In genomic region chrX:122565952-122566351, GRCh38 we compare ENCODE assay signal across 13 cellular contexts.
DNase-seq lines count a peak whose midpoint lies in the region; ATAC-seq and TF ChIP-seq lines count a peak whose summit lies in the region.
"Had no signal": no experiment of that assay in that cellular context is flagged by ENCODE, and none has a peak within 500 bp of the region (broad histone marks: within the 10 kb centered on the region; RNA-seq: fewer than 3 reads in every experiment).

No MANE protein-coding gene starts in this region.

- H2BK15ac ChIP-seq in mesendoderm (replicated peaks; ENCODE audit: low read depth): no peak overlapping the region

- H3K56ac ChIP-seq in mesendoderm (ENCODE audit: low read length): no peak overlapping the region

- no peaks in the 10 kb centered on the region for H3K27me3 ChIP-seq in BJ (ENCODE audit: control insufficient read depth, insufficient read depth, low read length)
- H3K27me3 ChIP-seq in mesendoderm (ENCODE audit: insufficient read depth, low read length, poor library complexity): no peaks in the 10 kb centered on the region
- no peaks in the 10 kb centered on the region for H3K27me3 ChIP-seq in GM23338 (ENCODE audit: insufficient read depth)

- H2BK5ac ChIP-seq in mesendoderm (ENCODE audit: low read length): no peak overlapping the region

- H3K4me3 ChIP-seq in BJ (ENCODE audit: low read depth, low read length) (no peak overlapping the region), epithelial cell of esophagus (ENCODE audit: low read length) (no peak overlapping the region), mesendoderm (ENCODE audit: low read length) (no peak overlapping the region), GM23338 (no peak overlapping the region)

- no peaks in the 10 kb centered on the region for H3K9me2 ChIP-seq in GM23338 (ENCODE audit: insufficient read depth)

- POLR2A ChIA-PET in BJ (lab: Charles Lee): no interaction called here

- H2BK120ac ChIP-seq in mesendoderm (ENCODE audit: low read depth, low read length): no peak overlapping the region

- H2AK5ac ChIP-seq in mesendoderm (ENCODE audit: low read length): no peak overlapping the region

- ATAC-seq in GM19455 (IDR thresholded peaks at IDR 0.05; ENCODE audit: unreplicated experiment) (no peak), GM23338 (no peak)
- ATAC-seq in activated T-helper 17 cell treated with anti-CD3 and anti-CD28 coated beads, Interleukin-2, amount 50 U/mL, for 72 hours (replicated peaks): no peak
- ATAC-seq: activated CD8-positive, alpha-beta T cell treated with anti-CD3 and anti-CD28 coated beads for 36 hours had no signal

- H3K9ac ChIP-seq in mesendoderm (ENCODE audit: low read length): no peak overlapping the region

- no peaks in the 10 kb centered on the region for H3K79me2 ChIP-seq in mesendoderm (ENCODE audit: control insufficient read depth, insufficient read depth, low read length)
- no peaks in the 10 kb centered on the region for H3K79me2 ChIP-seq in GM23338 (replicated peaks; ENCODE audit: insufficient read depth)

- H3K4me1 Mint-ChIP-seq in GM23338: no peaks in the 10 kb centered on the region
- H3K4me1 Mint-ChIP-seq in activated T-helper 17 cell treated with anti-CD3 and anti-CD28 coated beads, Interleukin-2, amount 50 U/mL, for 72 hours: no peaks in the 10 kb centered on the region
- H3K4me1 Mint-ChIP-seq: H9, naive B cell had no signal

- H3K9me3 Mint-ChIP-seq in GM23338: peaks cover 2% of the 10 kb centered on the region; the same call in 2 of the 3 replicates
- H3K9me3 Mint-ChIP-seq in activated T-helper 17 cell treated with anti-CD3 and anti-CD28 coated beads, Interleukin-2, amount 50 U/mL, for 72 hours: peaks cover 12% of the 10 kb centered on the region
- H3K9me3 Mint-ChIP-seq: activated CD8-positive, alpha-beta T cell treated with anti-CD3 and anti-CD28 coated beads for 36 hours had no signal

- H3K4me2 ChIP-seq in mesendoderm (ENCODE audit: low read length): no peak overlapping the region
- H3K4me2 ChIP-seq in GM23338: no peak overlapping the region

- H3K4me3 Mint-ChIP-seq in GM23338: no peak overlapping the region
- H3K4me3 Mint-ChIP-seq in activated T-helper 17 cell treated with anti-CD3 and anti-CD28 coated beads, Interleukin-2, amount 50 U/mL, for 72 hours: no peak overlapping the region
- H3K4me3 Mint-ChIP-seq: activated CD8-positive, alpha-beta T cell treated with anti-CD3 and anti-CD28 coated beads for 36 hours; H9; naive B cell had no signal

- H3K27ac ChIP-seq in mesendoderm (ENCODE audit: low read depth, low read length) (no peak overlapping the region), GM23338 (ENCODE audit: low read depth) (no peak overlapping the region)

- H3K4me1 ChIP-seq in mesendoderm (ENCODE audit: control insufficient read depth, low read depth, low read length) (no peaks in the 10 kb centered on the region), GM23338 (ENCODE audit: insufficient read depth) (no peaks in the 10 kb centered on the region)

- no peak overlapping the region for H3K18ac ChIP-seq in mesendoderm (ENCODE audit: low read length)

- no peaks in the 10 kb centered on the region for H3K36me3 ChIP-seq in BJ (ENCODE audit: control insufficient read depth, insufficient read depth, low read length)
- H3K36me3 ChIP-seq in mesendoderm (ENCODE audit: control insufficient read depth, insufficient read depth, low read length): no peaks in the 10 kb centered on the region
- H3K36me3 ChIP-seq in GM23338 (ENCODE audit: insufficient read depth): no peaks in the 10 kb centered on the region

- no peak overlapping the region for H3K4ac ChIP-seq in mesendoderm (ENCODE audit: low read depth, low read length)

- H4K8ac ChIP-seq in mesendoderm (ENCODE audit: low read depth, low read length): no peak overlapping the region

- H3K23ac ChIP-seq in mesendoderm (ENCODE audit: low read length): no peak overlapping the region

- H2AFZ ChIP-seq in GM23338: no peak overlapping the region

- H3K36me3 Mint-ChIP-seq in GM23338 (ENCODE audit: low read depth): no peaks in the 10 kb centered on the region
- H3K36me3 Mint-ChIP-seq in activated T-helper 17 cell treated with anti-CD3 and anti-CD28 coated beads, Interleukin-2, amount 50 U/mL, for 72 hours (ENCODE audit: low read depth): no peaks in the 10 kb centered on the region
- H3K36me3 Mint-ChIP-seq: naive B cell had no signal

- peaks cover 1% of the 10 kb centered on the region for H3K27me3 Mint-ChIP-seq in GM23338 (ENCODE audit: insufficient read depth, low read depth, poor library complexity)
- no peaks in the 10 kb centered on the region for H3K27me3 Mint-ChIP-seq in activated T-helper 17 cell treated with anti-CD3 and anti-CD28 coated beads, Interleukin-2, amount 50 U/mL, for 72 hours
- H3K27me3 Mint-ChIP-seq: activated CD8-positive, alpha-beta T cell treated with anti-CD3 and anti-CD28 coated beads for 36 hours; naive B cell had no signal

- DNase-seq in BJ (ENCODE audit: low read depth) (peak; percentile 97), NCI-H1694 treated with DMSO at 0.1 percent for 48 hours (lab: John Stamatoyannopoulos, UW) (peak; percentile 26), epithelial cell of esophagus (ENCODE audit: low read depth) (peak; percentile 91), mesendoderm (peak; percentile 26), GM23338 (ENCODE audit: low spot score) (no peak), NCI-H345 treated with DMSO at 0.1 percent for 48 hours (lab: John Stamatoyannopoulos, UW; ENCODE audit: unreplicated experiment) (no peak)
- DNase-seq: activated CD8-positive, alpha-beta T cell treated with anti-CD3 and anti-CD28 coated beads for 36 hours; COR-L47; H9; naive B cell; NCI-H2029 treated with DMSO at 0.1 percent for 48 hours had no signal

- no peaks in the 10 kb centered on the region for H3F3A ChIP-seq in GM23338 (replicated peaks; ENCODE audit: low read depth)

- H4K5ac ChIP-seq in mesendoderm (ENCODE audit: low read length): no peak overlapping the region

- H4K20me1 ChIP-seq in GM23338 (replicated peaks; ENCODE audit: insufficient read depth): no peaks in the 10 kb centered on the region

- H3K79me1 ChIP-seq in mesendoderm (ENCODE audit: low read length): no peaks in the 10 kb centered on the region

- TF ChIP-seq CTCF in BJ (IDR thresholded peaks at IDR 0.05; ENCODE audit: insufficient read depth, low read depth, low read length): no peak
- no peak for TF ChIP-seq CTCF in epithelial cell of esophagus (IDR thresholded peaks at IDR 0.05; ENCODE audit: insufficient read depth, low read depth, low read length, missing control alignments)
- no peak for TF ChIP-seq CTCF in GM23338 (conservative IDR thresholded peaks at IDR 0.05; ENCODE audit: low read depth in 2 of 2)

- CTCF ChIA-PET in BJ (lab: Yijun Ruan, JAX): no interaction called here

- no CpG with 5 or more reads among the region's 1 CpG for WGBS in mesendoderm (ENCODE audit: extremely low coverage, insufficient coverage, low lambda C conversion rate)

- no peak overlapping the region for H3K27ac Mint-ChIP-seq in GM23338
- H3K27ac Mint-ChIP-seq in activated T-helper 17 cell treated with anti-CD3 and anti-CD28 coated beads, Interleukin-2, amount 50 U/mL, for 72 hours: no peak overlapping the region
- H3K27ac Mint-ChIP-seq: activated CD8-positive, alpha-beta T cell treated with anti-CD3 and anti-CD28 coated beads for 36 hours; H9; naive B cell had no signal

TF ChIP-seq in GM23338, 12 proteins besides CTCF, POLR2A, EP300 and RAD21 (continues in another document):
- TF ChIP-seq ZNF114 (CRISPR knock-in tag; IDR thresholded peaks at IDR 0.05): no peak

Comparison
In these comparisons a context has a peak if more than half of its experiments do, and no peak if none do; other contexts are left out.
1. DNase-seq: peak in BJ (single experiment), NCI-H1694 treated with DMSO at 0.1 percent for 48 hours (single experiment), epithelial cell of esophagus (single experiment) and mesendoderm (single experiment); none in GM23338 (single experiment) and NCI-H345 treated with DMSO at 0.1 percent for 48 hours (single experiment).